ENCODE assay signal across 9 cellular contexts in the genomic region with DNA sequence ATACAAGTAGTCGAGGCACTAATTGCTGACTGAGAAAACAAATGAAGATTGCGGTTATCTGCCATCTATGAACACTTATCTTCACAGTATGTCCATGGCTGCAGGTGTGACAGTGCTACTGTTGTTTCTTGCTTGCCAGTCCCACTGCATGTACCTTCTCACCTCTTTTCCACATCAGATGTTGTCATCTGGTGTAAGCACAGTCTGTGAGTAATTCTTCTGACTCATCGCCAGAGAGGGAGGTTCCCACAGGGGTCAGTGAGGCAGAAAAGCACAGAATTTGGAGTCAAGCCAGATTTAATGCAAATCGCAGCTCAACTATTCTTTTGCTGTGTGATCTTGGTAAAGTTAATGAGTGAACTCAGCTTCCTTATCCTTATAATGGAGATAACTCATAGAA.
DNase-seq lines count a peak whose midpoint lies in the region; ATAC-seq lines count a peak whose summit lies in the region.
"Had no signal": no experiment of that assay in that cellular context is flagged by ENCODE, and none has a peak within 500 bp of the region (broad histone marks: within the 10 kb centered on the region; RNA-seq: fewer than 3 reads in every experiment).

No MANE protein-coding gene starts in this region.

- H3K79me2 ChIP-seq in mesendoderm (ENCODE audit: control insufficient read depth, insufficient read depth, low read length), result no peaks in the 10 kb centered on the region

- H3K23ac ChIP-seq in mesendoderm (ENCODE audit: low read length), result no peak overlapping the region

- no peak overlapping the region for H2BK15ac ChIP-seq in mesendoderm (replicated peaks; ENCODE audit: low read depth)

- H3K9me3 ChIP-seq in right cardiac atrium (ENCODE audit: control insufficient read depth, low read length), result no peaks in the 10 kb centered on the region

- no peak overlapping the region for H2BK5ac ChIP-seq in mesendoderm (ENCODE audit: low read length)

- ATAC-seq in GM21367 (IDR thresholded peaks at IDR 0.05; ENCODE audit: unreplicated experiment), result peak; percentile 93
- ATAC-seq in HG03457 (IDR thresholded peaks at IDR 0.05; ENCODE audit: unreplicated experiment), result peak; percentile 94
- no peak for ATAC-seq in left lobe of liver
- ATAC-seq in right cardiac atrium, result no peak

- no peak overlapping the region for H3K4ac ChIP-seq in mesendoderm (ENCODE audit: low read depth, low read length)

- no peak overlapping the region for H3K4me3 ChIP-seq in mesendoderm (ENCODE audit: low read length)
- no peak overlapping the region for H3K4me3 ChIP-seq in right cardiac atrium (ENCODE audit: low read length)

- H2AK5ac ChIP-seq in mesendoderm (ENCODE audit: low read length), result no peak overlapping the region

- H3K27me3 ChIP-seq in mesendoderm (ENCODE audit: insufficient read depth, low read length, poor library complexity), result no peaks in the 10 kb centered on the region
- H3K27me3 ChIP-seq in right cardiac atrium (ENCODE audit: control insufficient read depth, insufficient read depth), result no peaks in the 10 kb centered on the region

- H3K27me3 Mint-ChIP-seq in T-helper 2 cell treated with Interferon-gamma antibody and Interleukin-4, amounts not matched to agents 5 μg/mL and 100 μg/mL, for 36 hours (ENCODE audit: low read depth), result no peaks in the 10 kb centered on the region

- intact Hi-C loops in right cardiac atrium (cut with DNase I), result no loop called here

- no peak overlapping the region for H3K18ac ChIP-seq in mesendoderm (ENCODE audit: low read length)

- no peaks in the 10 kb centered on the region for H3K4me1 ChIP-seq in mesendoderm (ENCODE audit: control insufficient read depth, low read depth, low read length)
- H3K4me1 ChIP-seq in right cardiac atrium (ENCODE audit: control insufficient read depth, insufficient read depth, low read length), result no peaks in the 10 kb centered on the region

- no peak overlapping the region for H3K27ac ChIP-seq in mesendoderm (ENCODE audit: low read depth, low read length)
- no peak overlapping the region for H3K27ac ChIP-seq in right cardiac atrium (ENCODE audit: low read length)
- H3K27ac ChIP-seq: 22Rv1 had no signal

- H3K9me3 Mint-ChIP-seq in T-helper 2 cell treated with Interferon-gamma antibody and Interleukin-4, amounts not matched to agents 5 μg/mL and 100 μg/mL, for 36 hours, result no peaks in the 10 kb centered on the region

- DNase-seq in DMS153 (lab: John Stamatoyannopoulos, UW) (peak; percentile 2), DMS153 treated with DMSO at 0.1 percent for 48 hours (lab: John Stamatoyannopoulos, UW; ENCODE audit: unreplicated experiment) (no peak), mesendoderm (peak; percentile 60), left lobe of liver (ENCODE audit: low spot score) (no peak), right cardiac atrium (no peak)
- DNase-seq in T-helper 2 cell treated with Interferon-gamma antibody and Interleukin-4, amounts not matched to agents 5 μg/mL and 100 μg/mL, for 36 hours (ENCODE audit: low spot score), result peak; percentile 3

- no peak overlapping the region for H4K5ac ChIP-seq in mesendoderm (ENCODE audit: low read length)

- no peak overlapping the region for H3K4me2 ChIP-seq in mesendoderm (ENCODE audit: low read length)

- H3K4me3 Mint-ChIP-seq in T-helper 2 cell treated with Interferon-gamma antibody and Interleukin-4, amounts not matched to agents 5 μg/mL and 100 μg/mL, for 36 hours, result no peak overlapping the region

- no peak overlapping the region for H3K56ac ChIP-seq in mesendoderm (ENCODE audit: low read length)

- H3K9ac ChIP-seq in mesendoderm (ENCODE audit: low read length), result no peak overlapping the region

- WGBS in mesendoderm (ENCODE audit: extremely low coverage, insufficient coverage, low lambda C conversion rate), result no CpG with 5 or more reads among the region's 4 CpGs
- WGBS in right cardiac atrium, result 43% methylated on average over 4 of the region's 4 CpGs

- H3K36me3 Mint-ChIP-seq in T-helper 2 cell treated with Interferon-gamma antibody and Interleukin-4, amounts not matched to agents 5 μg/mL and 100 μg/mL, for 36 hours (ENCODE audit: low read depth), result no peaks in the 10 kb centered on the region

- H3K27ac Mint-ChIP-seq in T-helper 2 cell treated with Interferon-gamma antibody and Interleukin-4, amounts not matched to agents 5 μg/mL and 100 μg/mL, for 36 hours, result no peak overlapping the region

- H2BK120ac ChIP-seq in mesendoderm (ENCODE audit: low read depth, low read length), result no peak overlapping the region

- H3K36me3 ChIP-seq in mesendoderm (ENCODE audit: control insufficient read depth, insufficient read depth, low read length), result no peaks in the 10 kb centered on the region

- no peaks in the 10 kb centered on the region for H3K4me1 Mint-ChIP-seq in T-helper 2 cell treated with Interferon-gamma antibody and Interleukin-4, amounts not matched to agents 5 μg/mL and 100 μg/mL, for 36 hours (ENCODE audit: low read depth)

- no peaks in the 10 kb centered on the region for H3K79me1 ChIP-seq in mesendoderm (ENCODE audit: low read length)

- no peak overlapping the region for H4K8ac ChIP-seq in mesendoderm (ENCODE audit: low read depth, low read length)

Comparison
In these comparisons a context has a peak if more than half of its experiments do, and no peak if none do; other contexts are left out.
1. DNase-seq: peak in DMS153 (single experiment), T-helper 2 cell treated with Interferon-gamma antibody and Interleukin-4, amounts not matched to agents 5 μg/mL and 100 μg/mL, for 36 hours (single experiment) and mesendoderm (single experiment); none in DMS153 treated with DMSO at 0.1 percent for 48 hours (single experiment), left lobe of liver (single experiment) and right cardiac atrium (0 of 3).
2. ATAC-seq: peak in GM21367 (single experiment) and HG03457 (single experiment); none in left lobe of liver (single experiment) and right cardiac atrium (0 of 2).